Comparison of ENCODE assay signal across 15 cellular contexts in genomic region chr22:39238966-39239510, GRCh38. TPM values are rescaled to one million over a fixed set of nuclear protein-coding genes. Genes with fewer than 3 reads are reported as not detected.
DNase-seq lines count a peak whose midpoint lies in the region; FAIRE-seq and TF ChIP-seq lines count a peak whose summit lies in the region.
"Had no signal": no experiment of that assay in that cellular context is flagged by ENCODE, and none has a peak within 500 bp of the region (broad histone marks: within the 10 kb centered on the region; RNA-seq: fewer than 3 reads in every experiment).

No MANE protein-coding gene starts in this region.

- WGBS in esophagus muscularis mucosa = 80% methylated on average over 10 of the region's 12 CpGs
- 15 to 53% (median 32%) methylated on average over 12 of the region's 12 CpGs for WGBS in small intestine, 3 donors
- 79% methylated on average over 12 of the region's 12 CpGs for WGBS in smooth muscle cell (ENCODE audit: low lambda C conversion rate)

- H3K9me3 ChIP-seq in esophagus muscularis mucosa (no peaks in the 10 kb centered on the region), subcutaneous abdominal adipose tissue (ENCODE audit: control insufficient read depth in 5 of 5, low read length in 5 of 5) (no peaks in the 10 kb centered on the region), small intestine (ENCODE audit: control insufficient read depth, low read depth) (no peaks in the 10 kb centered on the region), smooth muscle cell (replicated peaks; ENCODE audit: low read depth) (no peaks in the 10 kb centered on the region)

- no peak overlapping the region for H3K4me2 ChIP-seq in smooth muscle cell

- FAIRE-seq in small intestine (lab: Jason Lieb, UNC) = no peak
- FAIRE-seq: TTC549 had no signal

- H3K4me1 ChIP-seq in esophagus muscularis mucosa = peaks cover 72 to 99% (median 98%) of the 10 kb centered on the region in 4 donors
- peaks cover 10 to 94% (median 82%) of the 10 kb centered on the region in 5 donors for H3K4me1 ChIP-seq in subcutaneous abdominal adipose tissue (ENCODE audit: control insufficient read depth in 5 of 5, insufficient read depth in 5 of 5, low read length in 5 of 5)
- peaks cover 3 to 6% of the 10 kb centered on the region in 2 donors for H3K4me1 ChIP-seq in small intestine (ENCODE audit: control insufficient read depth in 2 of 2, insufficient read depth in 1 of 2, low read depth in 1 of 2, low read length in 1 of 2)
- H3K4me1 ChIP-seq in smooth muscle cell (ENCODE audit: low read depth) = peaks cover 36% of the 10 kb centered on the region

- peak overlapping the region; percentile 11 to 65 (median 37) for H3K4me3 ChIP-seq in esophagus muscularis mucosa
- H3K4me3 ChIP-seq in subcutaneous abdominal adipose tissue (ENCODE audit: low read depth in 1 of 5, low read length in 5 of 5) = peak overlapping the region in 3 of 5 donors; percentile 36 to 91 (median 82)
- H3K4me3 ChIP-seq in small intestine (ENCODE audit: low read depth in 1 of 2, low read length in 2 of 2) = no peak overlapping the region
- no peak overlapping the region for H3K4me3 ChIP-seq in smooth muscle cell

- no peak overlapping the region for H3K9ac ChIP-seq in subcutaneous abdominal adipose tissue (ENCODE audit: low read length in 5 of 5)
- no peak overlapping the region for H3K9ac ChIP-seq in smooth muscle cell (ENCODE audit: low read depth)

- no peaks in the 10 kb centered on the region for H4K20me1 ChIP-seq in smooth muscle cell (ENCODE audit: low read depth)

- H2AFZ ChIP-seq in smooth muscle cell (ENCODE audit: low read depth) = no peak overlapping the region

- H3K27ac ChIP-seq in esophagus muscularis mucosa (replicated peaks in 1 of 4) = peak overlapping the region; percentile 70 to 80 (median 76)
- peak overlapping the region; percentile 78 for H3K27ac ChIP-seq in subcutaneous abdominal adipose tissue (ENCODE audit: low read depth, low read length)
- no peak overlapping the region for H3K27ac ChIP-seq in small intestine (ENCODE audit: low read depth in 1 of 2, low read length in 1 of 2)
- no peak overlapping the region for H3K27ac ChIP-seq in smooth muscle cell (ENCODE audit: low read depth)

- intact Hi-C loops in esophagus muscularis mucosa (cut with DNase I) = no loop called here

- no peak for TF ChIP-seq EP300 in esophagus muscularis mucosa (IDR thresholded peaks at IDR 0.05)

- no peaks in the 10 kb centered on the region for H3F3A ChIP-seq in smooth muscle cell (ENCODE audit: low read depth)

- peaks cover 0 to 13% (median 0%) of the 10 kb centered on the region in 4 donors for H3K36me3 ChIP-seq in esophagus muscularis mucosa
- peaks cover 0 to 25% (median 0%) of the 10 kb centered on the region in 5 donors for H3K36me3 ChIP-seq in subcutaneous abdominal adipose tissue (ENCODE audit: control insufficient read depth in 5 of 5, insufficient read depth in 5 of 5, low read length in 5 of 5)
- H3K36me3 ChIP-seq in small intestine (ENCODE audit: control insufficient read depth in 2 of 2, insufficient read depth in 2 of 2, low read length in 2 of 2) = no peaks in the 10 kb centered on the region
- H3K36me3 ChIP-seq in smooth muscle cell (ENCODE audit: low read depth) = no peaks in the 10 kb centered on the region

- TF ChIP-seq CTCF in esophagus muscularis mucosa (IDR thresholded peaks at IDR 0.05) = no peak
- TF ChIP-seq CTCF in smooth muscle cell (IDR thresholded peaks at IDR 0.05; ENCODE audit: borderline replicate concordance, insufficient read depth, poor library complexity, severe bottlenecking) = no peak

- H3K27me3 ChIP-seq in esophagus muscularis mucosa (peaks cover 6 to 64% (median 15%) of the 10 kb centered on the region in 4 donors), subcutaneous abdominal adipose tissue (ENCODE audit: control insufficient read depth in 5 of 5, insufficient read depth in 4 of 5, low read length in 5 of 5) (peaks cover 2 to 38% (median 36%) of the 10 kb centered on the region in 5 donors), small intestine (ENCODE audit: control insufficient read depth in 2 of 2, insufficient read depth in 2 of 2, low read length in 2 of 2) (peaks cover 10 to 11% of the 10 kb centered on the region in 2 donors), smooth muscle cell (ENCODE audit: low read depth) (peaks cover 28% of the 10 kb centered on the region)
- H3K27me3 ChIP-seq: foreskin keratinocyte had no signal

- no peak for TF ChIP-seq POLR2A in esophagus muscularis mucosa (IDR thresholded peaks at IDR 0.05; ENCODE audit: low read depth)

- no peaks in the 10 kb centered on the region for H3K79me2 ChIP-seq in smooth muscle cell (ENCODE audit: low read depth)

- DNase-seq in DMS153 treated with DMSO at 0.1 percent for 48 hours (lab: John Stamatoyannopoulos, UW; ENCODE audit: unreplicated experiment) (peak; percentile 51), NCI-H748 treated with DMSO at 0.1 percent for 48 hours (lab: John Stamatoyannopoulos, UW) (peak; percentile 50), esophagus muscularis mucosa (ENCODE audit: extremely low spot score) (no peak), small intestine (no peak), smooth muscle cell (lab: John Stamatoyannopoulos, UW; ENCODE audit: unreplicated experiment) (no peak), NCI-H2196 (lab: John Stamatoyannopoulos, UW; ENCODE audit: unreplicated experiment) (no peak)
- DNase-seq: activated CD8-positive, alpha-beta T cell treated with anti-CD3 and anti-CD28 coated beads, Interleukin-2, amount 10 ng/mL, durations not matched to agents 7 days and 5 days; activated gamma-delta T cell; foreskin keratinocyte; NCI-H1092; SHP77 treated with DMSO at 0.1 percent for 48 hours; stimulated activated CD4-positive, alpha-beta T cell treated with anti-CD3 and anti-CD28 coated beads, Interleukin-4, amount 100 ng/mL, for 4 hours; stimulated activated naive CD8-positive, alpha-beta T cell treated with anti-CD3 and anti-CD28 coated beads, Interleukin-15, Interleukin-2, amounts not matched to agents 100 U/mL and 50 U/mL, for 24 hours had no signal

RNA-seq across cellular contexts. Expression of gene PDGFB, which starts 5.7 kb away (rescaled TPM):
- total RNA-seq in esophagus muscularis mucosa (10 to 100 TPM; 12.3 to 25.4 (median 18.8) TPM), smooth muscle cell (1.9 and 2.1 TPM in 2 replicates)
- polyA plus RNA-seq in small intestine (1 to 10 TPM in 1 of 3 donors, under 1 TPM in 2; 0.22 to 7.5 (median 0.54) TPM), smooth muscle cell (0.31 and 3.0 TPM in 2 replicates)

Comparison
In these comparisons a context has a peak if more than half of its experiments do, and no peak if none do; other contexts are left out.
1. DNase-seq: peak in DMS153 treated with DMSO at 0.1 percent for 48 hours (single experiment) and NCI-H748 treated with DMSO at 0.1 percent for 48 hours (single experiment); none in esophagus muscularis mucosa (single experiment), small intestine (single experiment), smooth muscle cell (single experiment) and NCI-H2196 (single experiment).
2. H3K27ac ChIP-seq: peak in esophagus muscularis mucosa (4 of 4) and subcutaneous abdominal adipose tissue (single experiment); none in small intestine (0 of 2) and smooth muscle cell (single experiment).
3. H3K4me3 ChIP-seq: peak in esophagus muscularis mucosa (4 of 4) and subcutaneous abdominal adipose tissue (3 of 5); none in small intestine (0 of 2) and smooth muscle cell (single experiment).